Comparison of ENCODE assay signal across 15 cellular contexts in genomic region chr1:234885601-234886000, GRCh38.
DNase-seq lines count a peak whose midpoint lies in the region; ATAC-seq and TF ChIP-seq lines count a peak whose summit lies in the region.
"Had no signal": no experiment of that assay in that cellular context is flagged by ENCODE, and none has a peak within 500 bp of the region (broad histone marks: within the 10 kb centered on the region; RNA-seq: fewer than 3 reads in every experiment).

No MANE protein-coding gene starts in this region.

- ATAC-seq in lower lobe of right lung (peak in 1 of 2 donors; percentile 9), GM18520 (IDR thresholded peaks at IDR 0.05; ENCODE audit: unreplicated experiment) (no peak)
- no peak for ATAC-seq in naive thymus-derived CD4-positive, alpha-beta T cell
- ATAC-seq: activated CD4-positive, CD25-positive, alpha-beta regulatory T cell treated with anti-CD3 and anti-CD28 coated beads, Interleukin-2, amount 50 U/mL, for 24 hours; activated naive CD4-positive, alpha-beta T cell treated with anti-CD3 and anti-CD28 coated beads, Interleukin-2, amount 50 U/mL, for 72 hours had no signal

- no peak overlapping the region for H3K27ac Mint-ChIP-seq in endothelial cell (ENCODE audit: unreplicated experiment)
- H3K27ac Mint-ChIP-seq in naive thymus-derived CD4-positive, alpha-beta T cell: no peak overlapping the region
- H3K27ac Mint-ChIP-seq: activated naive CD4-positive, alpha-beta T cell treated with anti-CD3 and anti-CD28 coated beads, Interleukin-2, amount 50 U/mL, for 72 hours; stimulated activated naive CD8-positive, alpha-beta T cell treated with anti-CD3 and anti-CD28 coated beads, Interleukin-15, Interleukin-2, amounts not matched to agents 100 ng/mL and 50 ng/mL, for 24 hours; T-cell had no signal

- TF ChIP-seq CTCF in ascending aorta (IDR thresholded peaks at IDR 0.05) (no peak), lower lobe of right lung (IDR thresholded peaks at IDR 0.05) (no peak), spleen (IDR thresholded peaks at IDR 0.05 in 8 of 11, conservative IDR thresholded peaks at IDR 0.05 in 3 of 11) (no peak), endothelial cell (IDR thresholded peaks at IDR 0.05; ENCODE audit: unreplicated experiment) (no peak)

- TF ChIP-seq POLR2A in spleen (IDR thresholded peaks at IDR 0.05): no peak

- DNase-seq in LHCN-M2 (ENCODE audit: low read depth): peak; percentile 65
- DNase-seq in ascending aorta (ENCODE audit: low spot score in 2 of 2): no peak
- no peak for DNase-seq in lower lobe of right lung
- DNase-seq in spleen: no peak
- DNase-seq in endothelial cell (ENCODE audit: low spot score): no peak
- no peak for DNase-seq in naive thymus-derived CD4-positive, alpha-beta T cell
- DNase-seq in occipital lobe (lab: John Stamatoyannopoulos, UW): no peak
- DNase-seq: caudate nucleus, kidney glomerular epithelial cell, NCI-H2227 treated with DMSO at 0.1 percent for 48 hours, T-cell had no signal

- H3K36me3 ChIP-seq in ascending aorta: no peaks in the 10 kb centered on the region
- H3K36me3 ChIP-seq in lower lobe of right lung: no peaks in the 10 kb centered on the region
- H3K36me3 ChIP-seq in spleen: no peaks in the 10 kb centered on the region
- no peaks in the 10 kb centered on the region for H3K36me3 ChIP-seq in naive thymus-derived CD4-positive, alpha-beta T cell (ENCODE audit: control insufficient read depth in 2 of 3, insufficient read depth in 3 of 3, low read length in 3 of 3)

- H3K27ac ChIP-seq in ascending aorta (peak overlapping the region; percentile 69 to 75), lower lobe of right lung (peak overlapping the region; percentile 58), spleen (peak overlapping the region in 5 of 8 donors; percentile 5 to 47 (median 9))
- H3K27ac ChIP-seq in naive thymus-derived CD4-positive, alpha-beta T cell (ENCODE audit: low read depth, low read length): no peak overlapping the region

- WGBS in spleen, 5 donors: 72 to 88% (median 80%) methylated on average over 4 to 8 of the region's 8 CpGs

- H3K27me3 Mint-ChIP-seq in endothelial cell (ENCODE audit: unreplicated experiment): peaks cover 9% of the 10 kb centered on the region
- H3K27me3 Mint-ChIP-seq in naive thymus-derived CD4-positive, alpha-beta T cell: no peaks in the 10 kb centered on the region
- H3K27me3 Mint-ChIP-seq: stimulated activated naive CD8-positive, alpha-beta T cell treated with anti-CD3 and anti-CD28 coated beads, Interleukin-15, Interleukin-2, amounts not matched to agents 100 ng/mL and 50 ng/mL, for 24 hours; T-cell had no signal

- intact Hi-C loops in ascending aorta (cut with DNase I): no loop called here
- intact Hi-C loops in lower lobe of right lung (cut with DNase I): no loop called here
- intact Hi-C loops in spleen (cut with DNase I; ENCODE audit: low total_unique reads): no loop called here
- intact Hi-C loops in naive thymus-derived CD4-positive, alpha-beta T cell (cut with micrococcal nuclease): no loop called here

- POLR2A ChIA-PET in naive thymus-derived CD4-positive, alpha-beta T cell (lab: Charles Lee): no interaction called here

- peaks cover 4 to 18% of the 10 kb centered on the region in 2 donors for H3K4me1 ChIP-seq in ascending aorta
- peaks cover 19% of the 10 kb centered on the region for H3K4me1 ChIP-seq in lower lobe of right lung
- peaks cover 0 to 38% (median 25%) of the 10 kb centered on the region in 6 donors for H3K4me1 ChIP-seq in spleen
- no peaks in the 10 kb centered on the region for H3K4me1 ChIP-seq in naive thymus-derived CD4-positive, alpha-beta T cell (ENCODE audit: control insufficient read depth in 2 of 2, insufficient read depth in 2 of 2, low read length in 2 of 2)

- H3K27me3 ChIP-seq in ascending aorta (no peaks in the 10 kb centered on the region), lower lobe of right lung (ENCODE audit: low read depth) (no peaks in the 10 kb centered on the region), spleen (replicated peaks in 1 of 7) (no peaks in the 10 kb centered on the region)
- no peaks in the 10 kb centered on the region for H3K27me3 ChIP-seq in naive thymus-derived CD4-positive, alpha-beta T cell (ENCODE audit: control insufficient read depth in 2 of 2, insufficient read depth in 2 of 2, low read length in 2 of 2)

- H3K9me3 ChIP-seq in ascending aorta: no peaks in the 10 kb centered on the region
- no peaks in the 10 kb centered on the region for H3K9me3 ChIP-seq in lower lobe of right lung
- peaks cover 0 to 3% (median 0%) of the 10 kb centered on the region in 8 donors for H3K9me3 ChIP-seq in spleen
- no peaks in the 10 kb centered on the region for H3K9me3 ChIP-seq in naive thymus-derived CD4-positive, alpha-beta T cell (ENCODE audit: control insufficient read depth in 2 of 3, low read length in 3 of 3)

- CTCF ChIA-PET in naive thymus-derived CD4-positive, alpha-beta T cell (lab: Charles Lee): no interaction called here

- H3K4me1 Mint-ChIP-seq in endothelial cell (ENCODE audit: unreplicated experiment): no peaks in the 10 kb centered on the region
- peaks cover 15 to 53% (median 22%) of the 10 kb centered on the region in 7 donors for H3K4me1 Mint-ChIP-seq in naive thymus-derived CD4-positive, alpha-beta T cell

- H3K4me3 ChIP-seq in ascending aorta (no peak overlapping the region), lower lobe of right lung (no peak overlapping the region), spleen (no peak overlapping the region)
- no peak overlapping the region for H3K4me3 ChIP-seq in naive thymus-derived CD4-positive, alpha-beta T cell (ENCODE audit: low read length)

- peaks cover 13% of the 10 kb centered on the region for H3K36me3 Mint-ChIP-seq in endothelial cell (ENCODE audit: low read depth, unreplicated experiment)
- H3K36me3 Mint-ChIP-seq in naive thymus-derived CD4-positive, alpha-beta T cell: peaks cover 0 to 16% (median 0%) of the 10 kb centered on the region in 5 donors
- H3K36me3 Mint-ChIP-seq: T-cell had no signal

- H3K4me3 Mint-ChIP-seq in endothelial cell (ENCODE audit: unreplicated experiment): no peak overlapping the region
- H3K4me3 Mint-ChIP-seq in naive thymus-derived CD4-positive, alpha-beta T cell: no peak overlapping the region
- H3K4me3 Mint-ChIP-seq: stimulated activated naive CD8-positive, alpha-beta T cell treated with anti-CD3 and anti-CD28 coated beads, Interleukin-15, Interleukin-2, amounts not matched to agents 100 ng/mL and 50 ng/mL, for 24 hours; T-cell had no signal

- H3K9me3 Mint-ChIP-seq in endothelial cell (ENCODE audit: unreplicated experiment): no peaks in the 10 kb centered on the region
- peaks cover 0 to 9% (median 2%) of the 10 kb centered on the region in 11 donors for H3K9me3 Mint-ChIP-seq in naive thymus-derived CD4-positive, alpha-beta T cell
- H3K9me3 Mint-ChIP-seq: T-cell had no signal
